ENCODE assay signal across 21 cellular contexts in the genomic region with DNA sequence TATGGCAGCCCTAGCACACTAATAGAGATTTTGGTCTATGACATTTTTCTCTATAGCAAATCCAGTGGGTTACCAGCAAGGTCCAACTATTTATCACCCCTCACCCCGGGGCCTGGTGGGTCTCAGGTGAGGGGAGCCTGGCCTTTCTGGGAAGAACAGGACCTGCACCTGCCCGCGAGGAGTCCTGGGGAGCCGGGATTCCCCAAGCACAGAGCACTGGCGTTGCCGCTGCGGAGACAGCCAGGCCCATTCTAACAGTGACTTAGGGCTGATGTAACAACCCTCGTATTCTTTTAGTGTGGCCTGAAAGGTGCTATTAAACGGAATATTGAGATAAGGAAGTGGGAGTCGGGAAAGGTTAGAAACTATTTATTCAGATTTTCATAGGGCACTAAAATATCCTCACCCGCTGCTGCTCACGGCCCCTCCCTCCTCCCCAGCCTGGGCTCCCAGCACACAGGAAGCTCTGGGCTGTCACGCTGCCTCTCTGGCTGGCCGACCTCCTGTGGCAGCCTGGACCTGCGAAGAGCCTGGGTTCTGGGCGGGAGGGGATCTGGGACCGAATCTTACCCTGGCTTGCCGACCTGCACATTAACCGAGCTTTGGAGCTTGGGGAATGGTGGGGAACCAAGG.
DNase-seq lines count a peak whose midpoint lies in the region; ATAC-seq and TF ChIP-seq lines count a peak whose summit lies in the region.
"Had no signal": no experiment of that assay in that cellular context is flagged by ENCODE, and none has a peak within 500 bp of the region (broad histone marks: within the 10 kb centered on the region; RNA-seq: fewer than 3 reads in every experiment).

No MANE protein-coding gene starts in this region.

- no peak overlapping the region for H3K9ac ChIP-seq in neuronal stem cell (ENCODE audit: low read depth, low read length, poor library complexity)
- H3K9ac ChIP-seq: SK-N-SH had no signal

- H2AK5ac ChIP-seq in neuronal stem cell (ENCODE audit: low read depth, low read length), result peak overlapping the region; percentile 91

- no peaks in the 10 kb centered on the region for H3K79me1 ChIP-seq in neuronal stem cell (ENCODE audit: low read depth, low read length)

- H3K4me2 ChIP-seq in GM23338 (no peak overlapping the region), hepatocyte (no peak overlapping the region), neuronal stem cell (ENCODE audit: insufficient read depth, low read length, poor library complexity, severe bottlenecking) (no peak overlapping the region)
- H3K4me2 ChIP-seq: SK-N-SH had no signal

- no peak overlapping the region for H3K23ac ChIP-seq in neuronal stem cell (ENCODE audit: low read depth, low read length, poor library complexity)

- H4K20me1 ChIP-seq in GM23338 (replicated peaks; ENCODE audit: insufficient read depth), result no peaks in the 10 kb centered on the region
- no peaks in the 10 kb centered on the region for H4K20me1 ChIP-seq in hepatocyte (ENCODE audit: insufficient read depth, poor library complexity, severe bottlenecking)

- H3K27ac ChIP-seq in GM23338 (ENCODE audit: low read depth) (peak overlapping the region; percentile 12; the same call in 1 of the 2 replicates), VCaP (peak overlapping the region; percentile 52), hepatocyte (no peak overlapping the region), neuronal stem cell (replicated peaks; ENCODE audit: low read length) (no peak overlapping the region)

- H3K9me2 ChIP-seq in GM23338 (ENCODE audit: insufficient read depth), result no peaks in the 10 kb centered on the region
- no peaks in the 10 kb centered on the region for H3K9me2 ChIP-seq in hepatocyte (replicated peaks; ENCODE audit: insufficient read depth)
- H3K9me2 ChIP-seq: SK-N-SH had no signal

- H3K36me3 ChIP-seq in GM23338 (ENCODE audit: insufficient read depth) (no peaks in the 10 kb centered on the region; the same call in 1 of the 2 replicates), hepatocyte (replicated peaks; ENCODE audit: insufficient read depth, low read depth) (no peaks in the 10 kb centered on the region), neuronal stem cell (replicated peaks in 1 of 2; ENCODE audit: control insufficient read depth in 2 of 2, insufficient read depth in 2 of 2, low read length in 2 of 2) (peaks cover 0 to 2% of the 10 kb centered on the region in 2 donors)
- H3K36me3 ChIP-seq: HAP-1 had no signal

- H3K4me1 ChIP-seq in GM23338 (ENCODE audit: insufficient read depth) (peaks cover 5% of the 10 kb centered on the region; the same call in 1 of the 2 replicates), hepatocyte (ENCODE audit: insufficient read depth) (peaks cover 9% of the 10 kb centered on the region), neuronal stem cell (ENCODE audit: control insufficient read depth in 2 of 2, insufficient read depth in 1 of 2, low read depth in 1 of 2, low read length in 2 of 2) (peaks cover 6 to 10% of the 10 kb centered on the region in 2 donors)
- H3K4me1 ChIP-seq: HAP-1 had no signal

- H2BK15ac ChIP-seq in neuronal stem cell (ENCODE audit: low read length), result no peak overlapping the region

- no peak overlapping the region for H3K4me3 Mint-ChIP-seq in GM23338
- H3K4me3 Mint-ChIP-seq: CD4-positive, alpha-beta T cell had no signal

- WGBS in hepatocyte (ENCODE audit: low lambda C conversion rate, missing lambda C conversion rate), result 84% methylated on average over 17 of the region's 19 CpGs
- no CpG with 5 or more reads among the region's 19 CpGs for WGBS in neuronal stem cell (ENCODE audit: extremely low coverage in 2 of 2, insufficient read length in 2 of 2, insufficient replicate concordance in 1 of 2), 2 donors

- TF ChIP-seq CTCF in GM23338 (conservative IDR thresholded peaks at IDR 0.05; ENCODE audit: low read depth in 2 of 2) (no peak), VCaP (conservative IDR thresholded peaks at IDR 0.05) (no peak), hepatocyte (IDR thresholded peaks at IDR 0.05; ENCODE audit: poor library complexity) (no peak), foreskin fibroblast (IDR thresholded peaks at IDR 0.05; ENCODE audit: low read depth, low read length) (no peak)

- ATAC-seq in GM23338 (peak; percentile 63), HG02571 (IDR thresholded peaks at IDR 0.05; ENCODE audit: unreplicated experiment) (no peak), GM21515 (IDR thresholded peaks at IDR 0.05; ENCODE audit: unreplicated experiment) (no peak), HG03565 (IDR thresholded peaks at IDR 0.05; ENCODE audit: unreplicated experiment) (no peak)
- ATAC-seq: PC-3 had no signal

- 0 out of 2 replicates have a peak, but pooled peaks cover 5% of the 10 kb centered on the region for H3F3A ChIP-seq in GM23338 (replicated peaks; ENCODE audit: low read depth)

- no peak overlapping the region for H4K8ac ChIP-seq in neuronal stem cell (ENCODE audit: low read depth, low read length)

- H4K91ac ChIP-seq in neuronal stem cell (ENCODE audit: low read depth, low read length, poor library complexity), result no peak overlapping the region

- peak overlapping the region; percentile 32 for H2BK120ac ChIP-seq in neuronal stem cell (ENCODE audit: low read depth, low read length)

- peak overlapping the region; percentile 7 for H2BK5ac ChIP-seq in neuronal stem cell (ENCODE audit: low read length)

- H3K9me3 ChIP-seq in hepatocyte (ENCODE audit: low read depth) (no peaks in the 10 kb centered on the region), neuronal stem cell (replicated peaks in 1 of 2; ENCODE audit: control insufficient read depth in 2 of 2, insufficient read depth in 1 of 2, low read depth in 1 of 2, low read length in 2 of 2) (peaks cover 0 to 4% of the 10 kb centered on the region in 2 donors)
- H3K9me3 ChIP-seq: HAP-1, SK-N-SH had no signal

- H3K27ac Mint-ChIP-seq in GM23338, result 0 out of 2 replicates have a peak overlapping the region, but pooled peaks have one; percentile 15
- H3K27ac Mint-ChIP-seq: CD4-positive, alpha-beta T cell had no signal

- peak overlapping the region; percentile 80 for H3K18ac ChIP-seq in neuronal stem cell (ENCODE audit: low read length)

- H3K36me3 Mint-ChIP-seq in GM23338 (ENCODE audit: low read depth), result no peaks in the 10 kb centered on the region

- no peak overlapping the region for H2AFZ ChIP-seq in GM23338
- no peak overlapping the region for H2AFZ ChIP-seq in hepatocyte
- no peak overlapping the region for H2AFZ ChIP-seq in neuronal stem cell (ENCODE audit: low read length)

- H3K4me1 Mint-ChIP-seq in GM23338, result peaks cover 34% of the 10 kb centered on the region

- H3K4me3 ChIP-seq in GM23338 (no peak overlapping the region), hepatocyte (no peak overlapping the region), neuronal stem cell (ENCODE audit: low read length in 2 of 2) (no peak overlapping the region), foreskin fibroblast (ENCODE audit: low read depth in 1 of 2, low read length in 2 of 2) (no peak overlapping the region)
- H3K4me3 ChIP-seq: HAP-1 had no signal

- no peaks in the 10 kb centered on the region for H3K27me3 ChIP-seq in GM23338 (ENCODE audit: insufficient read depth)
- no peaks in the 10 kb centered on the region for H3K27me3 ChIP-seq in hepatocyte
- H3K27me3 ChIP-seq in neuronal stem cell (ENCODE audit: control insufficient read depth in 3 of 3, insufficient read depth in 3 of 3, low read depth in 1 of 3, low read length in 3 of 3), result no peaks in the 10 kb centered on the region

- peak overlapping the region; percentile 69 for H2BK12ac ChIP-seq in neuronal stem cell (ENCODE audit: low read length)

- DNase-seq in GM23338 (ENCODE audit: low spot score) (peak; percentile 45), hepatocyte (ENCODE audit: low spot score) (peak; percentile 24), neuronal stem cell (ENCODE audit: low spot score) (no peak), foreskin fibroblast (no peak)
- DNase-seq: CD4-positive, alpha-beta T cell; KBM-7; MV-4-11; NCI-H1105; NCI-H1436 treated with DMSO at 0.1 percent for 48 hours; NCI-H187 treated with DMSO at 0.1 percent for 48 hours; NCI-H2171 treated with DMSO at 0.1 percent for 48 hours; NCI-H524; NCI-H774; PC-3; SW 1271 had no signal

- peaks cover 13% of the 10 kb centered on the region for H3K27me3 Mint-ChIP-seq in GM23338 (ENCODE audit: insufficient read depth, low read depth, poor library complexity)
- H3K27me3 Mint-ChIP-seq: CD4-positive, alpha-beta T cell had no signal

- H3K14ac ChIP-seq in neuronal stem cell (ENCODE audit: low read length), result no peak overlapping the region

- H3K9me3 Mint-ChIP-seq in GM23338, result no peaks in the 10 kb centered on the region
- H3K9me3 Mint-ChIP-seq: CD4-positive, alpha-beta T cell had no signal

- H3K79me2 ChIP-seq in GM23338 (replicated peaks; ENCODE audit: insufficient read depth) (no peaks in the 10 kb centered on the region), hepatocyte (no peaks in the 10 kb centered on the region)

- H3K4ac ChIP-seq in neuronal stem cell (ENCODE audit: low read length), result no peak overlapping the region

TF ChIP-seq in GM23338, 12 proteins besides CTCF, POLR2A, EP300 and RAD21 (continues in another document):
- TF ChIP-seq ZNF114 (CRISPR knock-in tag; IDR thresholded peaks at IDR 0.05) (no peak), JUNB (IDR thresholded peaks at IDR 0.05; ENCODE audit: unreplicated experiment) (no peak), ZNF331 (CRISPR knock-in tag; IDR thresholded peaks at IDR 0.05; ENCODE audit: low read depth) (no peak), EZH2phosphoT487 (IDR thresholded peaks at IDR 0.05; ENCODE audit: unreplicated experiment) (no peak)
- TF ChIP-seq, protein P1, sequence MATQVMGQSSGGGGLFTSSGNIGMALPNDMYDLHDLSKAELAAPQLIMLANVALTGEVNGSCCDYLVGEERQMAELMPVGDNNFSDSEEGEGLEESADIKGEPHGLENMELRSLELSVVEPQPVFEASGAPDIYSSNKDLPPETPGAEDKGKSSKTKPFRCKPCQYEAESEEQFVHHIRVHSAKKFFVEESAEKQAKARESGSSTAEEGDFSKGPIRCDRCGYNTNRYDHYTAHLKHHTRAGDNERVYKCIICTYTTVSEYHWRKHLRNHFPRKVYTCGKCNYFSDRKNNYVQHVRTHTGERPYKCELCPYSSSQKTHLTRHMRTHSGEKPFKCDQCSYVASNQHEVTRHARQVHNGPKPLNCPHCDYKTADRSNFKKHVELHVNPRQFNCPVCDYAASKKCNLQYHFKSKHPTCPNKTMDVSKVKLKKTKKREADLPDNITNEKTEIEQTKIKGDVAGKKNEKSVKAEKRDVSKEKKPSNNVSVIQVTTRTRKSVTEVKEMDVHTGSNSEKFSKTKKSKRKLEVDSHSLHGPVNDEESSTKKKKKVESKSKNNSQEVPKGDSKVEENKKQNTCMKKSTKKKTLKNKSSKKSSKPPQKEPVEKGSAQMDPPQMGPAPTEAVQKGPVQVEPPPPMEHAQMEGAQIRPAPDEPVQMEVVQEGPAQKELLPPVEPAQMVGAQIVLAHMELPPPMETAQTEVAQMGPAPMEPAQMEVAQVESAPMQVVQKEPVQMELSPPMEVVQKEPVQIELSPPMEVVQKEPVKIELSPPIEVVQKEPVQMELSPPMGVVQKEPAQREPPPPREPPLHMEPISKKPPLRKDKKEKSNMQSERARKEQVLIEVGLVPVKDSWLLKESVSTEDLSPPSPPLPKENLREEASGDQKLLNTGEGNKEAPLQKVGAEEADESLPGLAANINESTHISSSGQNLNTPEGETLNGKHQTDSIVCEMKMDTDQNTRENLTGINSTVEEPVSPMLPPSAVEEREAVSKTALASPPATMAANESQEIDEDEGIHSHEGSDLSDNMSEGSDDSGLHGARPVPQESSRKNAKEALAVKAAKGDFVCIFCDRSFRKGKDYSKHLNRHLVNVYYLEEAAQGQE (IDR thresholded peaks at IDR 0.05; ENCODE audit: unreplicated experiment), result no peak

Comparison
In these comparisons a context has a peak if more than half of its experiments do, and no peak if none do; other contexts are left out.
1. DNase-seq: peak in GM23338 (single experiment) and hepatocyte (single experiment); none in neuronal stem cell (single experiment) and foreskin fibroblast (0 of 2).
2. H3K27ac ChIP-seq: peak in GM23338 (single experiment) and VCaP (single experiment); none in hepatocyte (single experiment) and neuronal stem cell (single experiment).